In genomic region chr10:484925-485661, GRCh38 we compare ENCODE assay signal across 9 cellular contexts.
DNase-seq lines count a peak whose midpoint lies in the region; TF ChIP-seq lines count a peak whose summit lies in the region.
"Had no signal": no experiment of that assay in that cellular context is flagged by ENCODE, and none has a peak within 500 bp of the region (broad histone marks: within the 10 kb centered on the region; RNA-seq: fewer than 3 reads in every experiment).

No MANE protein-coding gene starts in this region.

- peak overlapping the region; percentile 73 for H3K4me3 ChIP-seq in SK-N-MC
- H3K4me3 ChIP-seq in neural progenitor cell = no peak overlapping the region

- H3K4me1 Mint-ChIP-seq in dendritic cell treated with granulocyte-macrophage colony-stimulating factor and Interleukin-4, amounts not matched to agents 40 ng/mL and 50 ng/mL, for 4 days (ENCODE audit: low read depth) = no peaks in the 10 kb centered on the region
- peaks cover 54% of the 10 kb centered on the region for H3K4me1 Mint-ChIP-seq in neural progenitor cell

- H3K27ac ChIP-seq in SK-N-MC = no peak overlapping the region
- no peak overlapping the region for H3K27ac ChIP-seq in neural progenitor cell

- peaks cover 4% of the 10 kb centered on the region for H3K27me3 Mint-ChIP-seq in dendritic cell treated with granulocyte-macrophage colony-stimulating factor and Interleukin-4, amounts not matched to agents 40 ng/mL and 50 ng/mL, for 4 days
- peaks cover 11% of the 10 kb centered on the region for H3K27me3 Mint-ChIP-seq in neural progenitor cell (ENCODE audit: insufficient read depth, low read depth)

- H3F3A ChIP-seq in neural progenitor cell (ENCODE audit: low read depth) = no peaks in the 10 kb centered on the region

- peaks cover 3% of the 10 kb centered on the region for H3K79me2 ChIP-seq in neural progenitor cell (ENCODE audit: low read depth)

- no peaks in the 10 kb centered on the region for H3K27me3 ChIP-seq in neural progenitor cell

- no peaks in the 10 kb centered on the region for H3K36me3 ChIP-seq in SK-N-MC (ENCODE audit: insufficient read depth, low read length)
- H3K36me3 ChIP-seq in neural progenitor cell = no peaks in the 10 kb centered on the region

- peak overlapping the region; percentile 25 for H3K4me2 ChIP-seq in neural progenitor cell

- intact Hi-C loops in dendritic cell treated with granulocyte-macrophage colony-stimulating factor and Interleukin-4, amounts not matched to agents 40 ng/mL and 50 ng/mL, for 4 days (cut with micrococcal nuclease) = no loop called here

- H3K9ac ChIP-seq in SK-N-MC (ENCODE audit: insufficient read length) (no peak overlapping the region), neural progenitor cell (no peak overlapping the region)

- H3K9me3 ChIP-seq in SK-N-MC (ENCODE audit: low read depth, low read length) (no peaks in the 10 kb centered on the region), neural progenitor cell (ENCODE audit: low read depth) (no peaks in the 10 kb centered on the region)

- H4K20me1 ChIP-seq in neural progenitor cell (ENCODE audit: low read depth) = peaks cover 40% of the 10 kb centered on the region

- peak overlapping the region; percentile 75 for H3K4me3 Mint-ChIP-seq in dendritic cell treated with granulocyte-macrophage colony-stimulating factor and Interleukin-4, amounts not matched to agents 40 ng/mL and 50 ng/mL, for 4 days
- H3K4me3 Mint-ChIP-seq in neural progenitor cell = peak overlapping the region; percentile 71

- peak; percentile 40 for DNase-seq in activated T-cell treated with anti-CD3 and anti-CD28 coated beads, Interleukin-2, amount 50 U/mL, for 1 hour
- DNase-seq in activated T-cell treated with anti-CD3 and anti-CD28 coated beads for 4 hours = no peak
- DNase-seq in SK-N-MC (ENCODE audit: low read depth, low spot score) = no peak
- no peak for DNase-seq in neural progenitor cell (ENCODE audit: low spot score)
- no peak for DNase-seq in DMS153 treated with DMSO at 0.1 percent for 48 hours (lab: John Stamatoyannopoulos, UW; ENCODE audit: unreplicated experiment)
- DNase-seq in SIG-M5 (lab: John Stamatoyannopoulos, UW) = no peak
- no peak for DNase-seq in H4 (ENCODE audit: low spot score)
- DNase-seq: DND-41 had no signal

- no peaks in the 10 kb centered on the region for H3K36me3 Mint-ChIP-seq in dendritic cell treated with granulocyte-macrophage colony-stimulating factor and Interleukin-4, amounts not matched to agents 40 ng/mL and 50 ng/mL, for 4 days (ENCODE audit: low read depth)
- H3K36me3 Mint-ChIP-seq in neural progenitor cell = peaks cover 24% of the 10 kb centered on the region

- peaks cover 24% of the 10 kb centered on the region for H3K4me1 ChIP-seq in neural progenitor cell

- no peaks in the 10 kb centered on the region for H3K9me3 Mint-ChIP-seq in dendritic cell treated with granulocyte-macrophage colony-stimulating factor and Interleukin-4, amounts not matched to agents 40 ng/mL and 50 ng/mL, for 4 days
- H3K9me3 Mint-ChIP-seq in neural progenitor cell = peaks cover 7% of the 10 kb centered on the region

- no peak for TF ChIP-seq CTCF in neural progenitor cell (IDR thresholded peaks at IDR 0.05)

- H3K27ac Mint-ChIP-seq in dendritic cell treated with granulocyte-macrophage colony-stimulating factor and Interleukin-4, amounts not matched to agents 40 ng/mL and 50 ng/mL, for 4 days = peak overlapping the region; percentile 84
- no peak overlapping the region for H3K27ac Mint-ChIP-seq in neural progenitor cell

- no peak overlapping the region for H2AFZ ChIP-seq in neural progenitor cell (replicated peaks)
